6 cellular contexts compared by ENCODE assay signal in genomic region chr12:76387614-76388013, GRCh38.
"Had no signal": no experiment of that assay in that cellular context is flagged by ENCODE, and none has a peak within 500 bp of the region (broad histone marks: within the 10 kb centered on the region; RNA-seq: fewer than 3 reads in every experiment).

No MANE protein-coding gene starts in this region.

- DNase-seq: H9, HCEC 1CT, Karpas-422, KBM-7 had no signal

- H2AFZ ChIP-seq: GM23338 had no signal

- H3K9ac ChIP-seq: KMS-11 had no signal

- H3K4me3 Mint-ChIP-seq: GM23338, H9 had no signal

- H3K4me3 ChIP-seq: GM23338 had no signal

- H3K27ac ChIP-seq: KMS-11 had no signal

- ATAC-seq: GM23338 had no signal

- H3K9me3 Mint-ChIP-seq: GM23338, H9 had no signal

- H3K4me2 ChIP-seq: GM23338, KMS-11 had no signal
